Comparison of ENCODE assay signal across 12 cellular contexts in genomic region chr22:46082633-46083032, GRCh38.
DNase-seq lines count a peak whose midpoint lies in the region; ATAC-seq, FAIRE-seq and TF ChIP-seq lines count a peak whose summit lies in the region.
"Had no signal": no experiment of that assay in that cellular context is flagged by ENCODE, and none has a peak within 500 bp of the region (broad histone marks: within the 10 kb centered on the region; RNA-seq: fewer than 3 reads in every experiment).

No MANE protein-coding gene starts in this region.

- POLR2A ChIA-PET in HEK293 (lab: Yijun Ruan, JAX), result no interaction called here
- POLR2A ChIA-PET in CD4-positive, alpha-beta T cell (lab: Charles Lee), result no interaction called here

- ATAC-seq in HG03025 (IDR thresholded peaks at IDR 0.05; ENCODE audit: low FRiP score, unreplicated experiment), result no peak
- no peak for ATAC-seq in HG02840 (IDR thresholded peaks at IDR 0.05; ENCODE audit: low FRiP score, unreplicated experiment)
- ATAC-seq in CD4-positive, alpha-beta T cell (ENCODE audit: poor library complexity), result no peak

- H3K27me3 Mint-ChIP-seq in CD4-positive, alpha-beta T cell, result no peaks in the 10 kb centered on the region

- H3K9me3 Mint-ChIP-seq in CD4-positive, alpha-beta T cell, result no peaks in the 10 kb centered on the region

- CTCF ChIA-PET in HEK293 (lab: Yijun Ruan, JAX), result interaction anchor here (1.0 to 2.4 kb wide), 4 partner anchors 34 to 87 kb away, joined by 4 to 14 read pairs (median 4); no protein-coding TSS in a partner anchor
- CTCF ChIA-PET in CD4-positive, alpha-beta T cell (lab: Charles Lee), result no interaction called here

- H3K4me3 ChIP-seq in HEK293 (ENCODE audit: low read depth, low read length) (no peak overlapping the region), ascending aorta (peak overlapping the region; percentile 80 to 89), kidney (ENCODE audit: low read length in 2 of 2) (no peak overlapping the region)

- no peak overlapping the region for H3K27ac Mint-ChIP-seq in CD4-positive, alpha-beta T cell

- H3K9ac ChIP-seq in kidney (ENCODE audit: low read length in 2 of 2), result peak overlapping the region; percentile 22 to 37

- H3K36me3 ChIP-seq in HEK293 (ENCODE audit: control insufficient read depth in 2 of 2, insufficient read depth in 1 of 2, low read length in 2 of 2) (peaks cover 0 to 18% of the 10 kb centered on the region in 2 experiments; a peak in 1 of 3 replicates), ascending aorta (peaks cover 4 to 17% of the 10 kb centered on the region in 2 donors), kidney (ENCODE audit: control insufficient read depth in 1 of 2, insufficient read depth in 2 of 2, low read length in 2 of 2) (peaks cover 4 to 13% of the 10 kb centered on the region in 2 donors)

- H3K27me3 ChIP-seq in ascending aorta, result no peaks in the 10 kb centered on the region
- no peaks in the 10 kb centered on the region for H3K27me3 ChIP-seq in CD4-positive, alpha-beta T cell (ENCODE audit: control insufficient read depth, insufficient read depth, low read length)

- peaks cover 3% of the 10 kb centered on the region for H3K36me3 Mint-ChIP-seq in CD4-positive, alpha-beta T cell (ENCODE audit: low read depth)

- no peak overlapping the region for H3K4me3 Mint-ChIP-seq in CD4-positive, alpha-beta T cell

- H3K4me1 Mint-ChIP-seq in CD4-positive, alpha-beta T cell (ENCODE audit: low read depth), result peaks cover 14% of the 10 kb centered on the region

- H3K9me3 ChIP-seq in HEK293 (ENCODE audit: control insufficient read depth, insufficient read depth, low read depth, low read length) (no peaks in the 10 kb centered on the region), ascending aorta (no peaks in the 10 kb centered on the region), kidney (ENCODE audit: control insufficient read depth in 1 of 2, low read length in 2 of 2) (no peaks in the 10 kb centered on the region)
- H3K9me3 ChIP-seq in CD4-positive, alpha-beta T cell (ENCODE audit: control insufficient read depth, low read length), result no peaks in the 10 kb centered on the region

- no peak overlapping the region for H3K27ac ChIP-seq in HEK293 (ENCODE audit: extremely low read depth, low read depth, low read length)
- peak overlapping the region; percentile 96 to 100 for H3K27ac ChIP-seq in ascending aorta
- peak overlapping the region in 1 of 2 donors; percentile 63 for H3K27ac ChIP-seq in kidney (ENCODE audit: low read depth in 2 of 2, low read length in 2 of 2)
- peak overlapping the region; percentile 99 for H3K27ac ChIP-seq in substantia nigra (ENCODE audit: low read depth, low read length, poor library complexity, severe bottlenecking)
- H3K27ac ChIP-seq in CD4-positive, alpha-beta T cell (ENCODE audit: low read depth, low read length), result no peak overlapping the region

- H3K4me1 ChIP-seq in HEK293 (ENCODE audit: control insufficient read depth, insufficient read depth, low read length) (peaks cover 4% of the 10 kb centered on the region), ascending aorta (peaks cover 30 to 67% of the 10 kb centered on the region in 2 donors), kidney (ENCODE audit: control insufficient read depth in 1 of 2, insufficient read depth in 1 of 2, low read depth in 1 of 2, low read length in 2 of 2) (peaks cover 49 to 63% of the 10 kb centered on the region in 2 donors)

- intact Hi-C loops in ascending aorta (cut with DNase I), result no loop called here
- intact Hi-C loops in kidney (cut with DNase I), result no loop called here
- intact Hi-C loops in CD4-positive, alpha-beta T cell (cut with DNase I, micrococcal nuclease), result no loop called here

- no peak for DNase-seq in ascending aorta (ENCODE audit: low spot score in 2 of 2)
- DNase-seq in kidney, result no peak
- DNase-seq in substantia nigra (lab: John Stamatoyannopoulos, UW), result no peak
- DNase-seq in inferior parietal cortex (ENCODE audit: extremely low spot score), result no peak
- DNase-seq in CD4-positive, alpha-beta T cell, result no peak
- DNase-seq: activated CD4-positive, alpha-beta T cell treated with anti-CD3 and anti-CD28 coated beads for 48 hours; NCI-H1105; NK-92 treated with Interleukin-12 subunit alpha and Interleukin-12 subunit beta, amount 100 ng/mL, for 24 hours; T-helper 1 cell had no signal

- TF ChIP-seq CTCF in HEK293 (tag by site-specific recombination; IDR thresholded peaks at IDR 0.05) (no peak), ascending aorta (IDR thresholded peaks at IDR 0.05) (no peak), kidney (IDR thresholded peaks at IDR 0.05; ENCODE audit: borderline replicate concordance, extremely low read depth, insufficient read depth) (no peak)
- TF ChIP-seq CTCF in CD4-positive, alpha-beta T cell (IDR thresholded peaks at IDR 0.05), result no peak

- no peak for FAIRE-seq in kidney (lab: Jason Lieb, UNC)

TF ChIP-seq in HEK293, 187 proteins besides CTCF, POLR2A, EP300 and RAD21:
- TF ChIP-seq RBAK (tag by site-specific recombination; IDR thresholded peaks at IDR 0.05), result no peak
- TF ChIP-seq SCRT2 (tag by site-specific recombination; IDR thresholded peaks at IDR 0.05), result 0 out of 2 replicates have a peak, but pooled peaks have one; percentile 14
- TF ChIP-seq PRDM6 (tag by site-specific recombination; IDR thresholded peaks at IDR 0.05), result peak; percentile 58; the same call in 1 of the 2 replicates

Comparison
In these comparisons a context has a peak if more than half of its experiments do, and no peak if none do; other contexts are left out.
1. H3K27ac ChIP-seq: peak in ascending aorta (2 of 2) and substantia nigra (single experiment); none in HEK293 (single experiment) and CD4-positive, alpha-beta T cell (single experiment).
2. H3K4me3 ChIP-seq: peak in ascending aorta (2 of 2); none in HEK293 (single experiment) and kidney (0 of 2).